In the genomic region with DNA sequence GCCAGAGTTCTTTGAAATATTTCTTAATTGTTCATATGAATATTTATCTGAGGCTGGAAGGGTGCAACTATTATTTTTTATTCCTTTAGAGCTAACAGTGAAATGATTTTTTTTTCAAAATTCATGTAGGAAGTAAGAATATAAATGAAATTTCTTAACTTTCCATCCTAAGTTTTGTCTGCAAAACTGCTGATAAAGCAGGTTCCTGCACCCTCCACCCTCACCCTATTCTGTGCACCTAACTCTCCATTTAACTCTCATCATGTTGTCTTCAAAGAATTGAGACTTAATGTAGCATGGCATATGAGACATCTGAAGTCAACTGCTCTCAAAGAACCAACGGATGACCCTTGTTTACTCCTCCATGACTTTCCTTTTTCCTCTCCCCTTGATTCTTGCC, we compare ENCODE assay signal across 8 cellular contexts.
"Had no signal": no experiment of that assay in that cellular context is flagged by ENCODE, and none has a peak within 500 bp of the region (broad histone marks: within the 10 kb centered on the region; RNA-seq: fewer than 3 reads in every experiment).

No MANE protein-coding gene starts in this region.

- H3K9ac ChIP-seq: GM23248 had no signal

- H3K36me3 ChIP-seq: HAP-1 had no signal

- ATAC-seq: HCT116 had no signal

- H3K4me1 ChIP-seq: HAP-1 had no signal

- DNase-seq: GM23248, GOT3, H7, HFFc6, KG1 had no signal

- H2AFZ ChIP-seq: GM23248 had no signal

- H3K9me3 ChIP-seq: HAP-1 had no signal

- H3K27ac ChIP-seq: GM23248, HL-60 had no signal

- H3K4me3 ChIP-seq: GM23248, HAP-1 had no signal
